Comparison of ENCODE assay signal across 12 cellular contexts in the genomic region with DNA sequence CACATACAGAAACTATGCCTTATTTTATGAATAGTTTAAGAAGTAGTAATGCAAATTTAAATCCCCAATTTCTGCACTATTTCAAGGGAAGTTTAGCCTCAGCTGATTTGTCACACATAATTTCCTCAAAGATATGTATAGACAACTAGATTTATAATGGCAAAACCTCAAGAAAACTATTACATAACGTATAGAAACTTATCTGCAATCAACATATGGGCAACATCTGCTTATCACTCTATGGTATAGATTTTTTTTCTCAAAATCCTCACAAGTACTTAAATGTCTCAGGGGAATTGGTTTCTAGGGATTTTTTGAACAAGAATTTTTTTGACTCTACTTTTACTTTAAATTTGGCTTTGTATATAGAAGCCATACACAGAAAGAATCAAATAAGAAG. TPM values are rescaled to one million over a fixed set of nuclear protein-coding genes. Genes with fewer than 3 reads are reported as not detected.
"Had no signal": no experiment of that assay in that cellular context is flagged by ENCODE, and none has a peak within 500 bp of the region (broad histone marks: within the 10 kb centered on the region; RNA-seq: fewer than 3 reads in every experiment).

No MANE protein-coding gene starts in this region.

- ATAC-seq: activated CD8-positive, alpha-beta T cell treated with anti-CD3 and anti-CD28 coated beads, Interleukin-2, amount 10 ng/mL, durations not matched to agents 7 days and 5 days; effector memory CD8-positive, alpha-beta T cell; pancreas; stimulated activated naive CD8-positive, alpha-beta T cell treated with anti-CD3 and anti-CD28 coated beads, Interleukin-15, Interleukin-2, amounts not matched to agents 100 U/mL and 50 U/mL, for 24 hours; upper lobe of right lung had no signal

- H3K4me3 ChIP-seq: pancreas, upper lobe of right lung had no signal

- H3K4me1 ChIP-seq: pancreas, upper lobe of right lung had no signal

- H3K27me3 ChIP-seq: pancreas, upper lobe of right lung had no signal

- H3K27ac ChIP-seq: epithelial cell of prostate, pancreas, upper lobe of right lung had no signal

- H3K36me3 ChIP-seq: pancreas, upper lobe of right lung had no signal

- DNase-seq: activated CD4-positive, alpha-beta T cell treated with anti-CD3 and anti-CD28 coated beads for 48 hours; activated CD8-positive, alpha-beta memory T cell treated with anti-CD3 and anti-CD28 coated beads, Interleukin-2, amount 50 U/mL, for 48 hours; activated CD8-positive, alpha-beta T cell treated with anti-CD3 and anti-CD28 coated beads, Interleukin-2, amount 10 ng/mL, durations not matched to agents 7 days and 5 days; effector memory CD8-positive, alpha-beta T cell; naive B cell; pancreas; stimulated activated CD4-positive, alpha-beta T cell treated with anti-CD3 and anti-CD28 coated beads, Interleukin-4, amount 100 ng/mL, for 1 hour; stimulated activated CD8-positive, alpha-beta memory T cell treated with anti-CD3 and anti-CD28 coated beads, Interleukin-4, amount 100 ng/mL, for 48 hours; stimulated activated naive CD8-positive, alpha-beta T cell treated with anti-CD3 and anti-CD28 coated beads, Interleukin-15, Interleukin-2, amounts not matched to agents 100 U/mL and 50 U/mL, for 24 hours; upper lobe of right lung had no signal

- H3K9me3 ChIP-seq: pancreas, upper lobe of right lung had no signal

RNA-seq across cellular contexts. Expression of a gene that starts 7.7 kb away (rescaled TPM):
- total RNA-seq: activated CD8-positive, alpha-beta T cell treated with anti-CD3 and anti-CD28 coated beads, Interleukin-2, amount 10 ng/mL, durations not matched to agents 7 days and 5 days; activated naive CD4-positive, alpha-beta T cell treated with anti-CD3 and anti-CD28 coated beads for 36 hours had no signal
